ENCODE assay signal across 1 cellular context in genomic region chr7:149873074-149873967, GRCh38.
A peak's percentile ranks its signal among the peaks of the same experiment; 100 is the strongest.
TF ChIP-seq lines count a peak whose summit lies in the region.

No MANE protein-coding gene starts in this region.

TF ChIP-seq in K562, 482 proteins besides CTCF, POLR2A, EP300 and RAD21 (continued from another document and continues in another):
- TF ChIP-seq NR0B1 (IDR thresholded peaks at IDR 0.05; ENCODE audit: partially characterized antibody) (no peak), E2F5 (CRISPR knock-in tag; IDR thresholded peaks at IDR 0.05) (no peak), PREB (CRISPR knock-in tag; IDR thresholded peaks at IDR 0.05) (no peak; the same call in 1 of the 2 replicates), TCF3 (CRISPR knock-in tag; IDR thresholded peaks at IDR 0.05) (no peak; the same call in 1 of the 2 replicates), ZKSCAN8 (CRISPR knock-in tag; IDR thresholded peaks at IDR 0.05) (no peak), UBTF (IDR thresholded peaks at IDR 0.05; ENCODE audit: borderline replicate concordance in 1 of 2, low read depth in 2 of 2, low read length in 2 of 2) (peak in 1 of 2 experiments; percentile 82; a peak in 1 of 4 replicates), JUN (IDR thresholded peaks at IDR 0.05; ENCODE audit: borderline replicate concordance, low read depth, low read length) (no peak), JUN (CRISPR knock-in tag; IDR thresholded peaks at IDR 0.05; ENCODE audit: borderline replicate concordance) (peak; percentile 91; the same call in 1 of the 2 replicates), ZC3H4 (CRISPR knock-in tag; IDR thresholded peaks at IDR 0.05; ENCODE audit: borderline replicate concordance) (peak; percentile 67; the same call in 1 of the 2 replicates), ZFPM2 (CRISPR knock-in tag; IDR thresholded peaks at IDR 0.05) (peak; percentile 5; the same call in 1 of the 2 replicates), NFYB (IDR thresholded peaks at IDR 0.05; ENCODE audit: extremely low read depth, insufficient read length) (peak; percentile 65), ZNF512 (tag; IDR thresholded peaks at IDR 0.05) (no peak), SMC3 (conservative IDR thresholded peaks at IDR 0.05; ENCODE audit: insufficient read depth, low read depth, low read length) (no peak), CBFA2T3 (IDR thresholded peaks at IDR 0.05) (no peak), CBFB (CRISPR knock-in tag; IDR thresholded peaks at IDR 0.05) (no peak), CREB1 (IDR thresholded peaks at IDR 0.05) (peak; percentile 26; the same call in 1 of the 2 replicates), CREB1 (CRISPR knock-in tag; IDR thresholded peaks at IDR 0.05) (peak; percentile 78), ILK (tag; IDR thresholded peaks at IDR 0.05; ENCODE audit: borderline replicate concordance, low read depth) (no peak), KDM1A (IDR thresholded peaks at IDR 0.05) (no peak), ATF2 (CRISPR knock-in tag; IDR thresholded peaks at IDR 0.05) (no peak), SUPT5H (IDR thresholded peaks at IDR 0.05) (peak; percentile 40), HSF4 (CRISPR knock-in tag; IDR thresholded peaks at IDR 0.05; ENCODE audit: borderline replicate concordance) (no peak), ZNF324 (CRISPR knock-in tag; IDR thresholded peaks at IDR 0.05) (no peak), ELF4 (CRISPR knock-in tag; IDR thresholded peaks at IDR 0.05) (no peak), NFATC3 (IDR thresholded peaks at IDR 0.05) (no peak), EHMT2 (IDR thresholded peaks at IDR 0.05) (no peak), TCF15 (CRISPR knock-in tag; IDR thresholded peaks at IDR 0.05) (no peak), BCOR (IDR thresholded peaks at IDR 0.05) (peak; percentile 30; the same call in 1 of the 2 replicates), POLR2AphosphoS5 (IDR thresholded peaks at IDR 0.05; ENCODE audit: control insufficient read depth, insufficient read depth, low read depth, low read length) (no peak), AFF4 (CRISPR knock-in tag; IDR thresholded peaks at IDR 0.05) (peak; percentile 43; the same call in 1 of the 2 replicates), ZNF518B (CRISPR knock-in tag; IDR thresholded peaks at IDR 0.05) (no peak), DMBX1 (CRISPR knock-in tag; IDR thresholded peaks at IDR 0.05; ENCODE audit: borderline replicate concordance) (no peak), SMAD1 (IDR thresholded peaks at IDR 0.05; ENCODE audit: low read depth, low read length, partially characterized antibody) (peak; percentile 34), SIRT6 (IDR thresholded peaks at IDR 0.05; ENCODE audit: low read depth, low read length) (no peak), ZEB2 (IDR thresholded peaks at IDR 0.05) (no peak), PML (IDR thresholded peaks at IDR 0.05; ENCODE audit: low read length) (no peak; the same call in 1 of the 2 replicates), ZNF785 (CRISPR knock-in tag; IDR thresholded peaks at IDR 0.05) (no peak), RCOR1 (IDR thresholded peaks at IDR 0.05; ENCODE audit: borderline replicate concordance in 1 of 2, low read depth in 2 of 2, low read length in 2 of 2) (0 out of 4 replicates have a peak, but pooled peaks of 1 of the 2 experiments have one; percentile 10), POU5F1 (IDR thresholded peaks at IDR 0.05; ENCODE audit: borderline replicate concordance, low read depth, low read length, partially characterized antibody) (peak; percentile 87), SNAPC5 (CRISPR knock-in tag; IDR thresholded peaks at IDR 0.05) (no peak), ZNF511 (CRISPR knock-in tag; IDR thresholded peaks at IDR 0.05) (peak; percentile 85; the same call in 1 of the 2 replicates), COPS2 (conservative IDR thresholded peaks at IDR 0.05) (no peak), CXXC5 (CRISPR knock-in tag; IDR thresholded peaks at IDR 0.05) (peak; percentile 84), NCOA6 (IDR thresholded peaks at IDR 0.05) (no peak), THRA (IDR thresholded peaks at IDR 0.05) (no peak), SMARCC2 (IDR thresholded peaks at IDR 0.05; ENCODE audit: low read depth) (no peak), ILF3 (IDR thresholded peaks at IDR 0.05; ENCODE audit: borderline replicate concordance) (no peak; the same call in 1 of the 2 replicates), CREM (IDR thresholded peaks at IDR 0.05; ENCODE audit: low read depth) (0 out of 2 replicates have a peak, but pooled peaks have one; percentile 15)
